Comparison of ENCODE assay signal across 11 cellular contexts in the genomic region with DNA sequence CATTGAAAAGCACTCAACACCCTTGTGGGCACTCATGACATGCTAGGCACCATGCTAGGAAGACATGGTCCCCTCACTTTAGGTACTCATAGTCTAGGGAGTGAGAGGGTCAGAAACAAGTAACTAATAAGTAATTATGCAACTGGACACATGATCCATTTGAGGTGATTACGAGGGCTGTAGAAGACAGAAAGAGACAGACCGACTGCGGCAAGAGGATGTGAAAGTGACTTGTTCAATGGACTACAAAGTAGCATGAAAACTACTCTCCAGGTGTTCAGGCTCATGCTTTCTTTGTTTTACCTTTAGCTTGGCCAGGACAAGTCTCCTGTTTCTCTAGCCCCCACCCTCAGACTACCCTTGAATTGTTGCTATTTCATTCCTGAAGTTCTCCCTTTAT.
DNase-seq lines count a peak whose midpoint lies in the region; ATAC-seq and TF ChIP-seq lines count a peak whose summit lies in the region.
"Had no signal": no experiment of that assay in that cellular context is flagged by ENCODE, and none has a peak within 500 bp of the region (broad histone marks: within the 10 kb centered on the region; RNA-seq: fewer than 3 reads in every experiment).

No MANE protein-coding gene starts in this region.

- no peak for TF ChIP-seq POLR2A in esophagus muscularis mucosa (IDR thresholded peaks at IDR 0.05; ENCODE audit: low read depth)

- H3K27ac ChIP-seq in esophagus muscularis mucosa (replicated peaks in 1 of 4) (no peak overlapping the region), tibial artery (no peak overlapping the region), RWPE1 (no peak overlapping the region)
- H3K27ac ChIP-seq: HL-60 had no signal

- H3K36me3 ChIP-seq in esophagus muscularis mucosa: no peaks in the 10 kb centered on the region
- no peaks in the 10 kb centered on the region for H3K36me3 ChIP-seq in tibial artery

- no peak for TF ChIP-seq EP300 in esophagus muscularis mucosa (IDR thresholded peaks at IDR 0.05)

- POLR2A ChIA-PET in RWPE1 (lab: Yijun Ruan, JAX; ENCODE audit: low non-redundant PET): no interaction called here

- intact Hi-C loops in esophagus muscularis mucosa (cut with DNase I) (loop anchor here (10.0 kb wide), 1 partner anchor 61 kb away; no protein-coding TSS in a partner anchor), tibial artery (cut with DNase I; ENCODE audit: low total_unique reads) (no loop called here)

- H3K27me3 ChIP-seq in esophagus muscularis mucosa: no peaks in the 10 kb centered on the region
- no peaks in the 10 kb centered on the region for H3K27me3 ChIP-seq in tibial artery

- peaks cover 4 to 15% (median 11%) of the 10 kb centered on the region in 4 donors for H3K4me1 ChIP-seq in esophagus muscularis mucosa
- H3K4me1 ChIP-seq in tibial artery: peaks cover 4 to 9% (median 8%) of the 10 kb centered on the region in 4 donors

- peak; percentile 70 for DNase-seq in esophagus muscularis mucosa (ENCODE audit: extremely low spot score)
- no peak for DNase-seq in tibial artery
- DNase-seq in activated CD4-positive, alpha-beta T cell treated with anti-CD3 and anti-CD28 coated beads, Interleukin-2, amount 50 U/mL, for 4 hours: no peak
- DNase-seq in RWPE1 (ENCODE audit: low spot score): no peak
- DNase-seq in NCI-H146 (lab: John Stamatoyannopoulos, UW): no peak
- DNase-seq: activated CD8-positive, alpha-beta memory T cell treated with anti-CD3 and anti-CD28 coated beads, Interleukin-2, amount 50 U/mL, for 48 hours; stimulated activated naive CD8-positive, alpha-beta T cell treated with anti-CD3 and anti-CD28 coated beads, Interleukin-15, Interleukin-2, amounts not matched to agents 100 U/mL and 50 U/mL, for 24 hours had no signal

- ATAC-seq in GM18868 (IDR thresholded peaks at IDR 0.05; ENCODE audit: unreplicated experiment) (peak; percentile 77), GM21723 (IDR thresholded peaks at IDR 0.05; ENCODE audit: unreplicated experiment) (peak; percentile 80), HG03196 (IDR thresholded peaks at IDR 0.05; ENCODE audit: unreplicated experiment) (peak; percentile 74)
- ATAC-seq: stimulated activated naive CD8-positive, alpha-beta T cell treated with anti-CD3 and anti-CD28 coated beads, Interleukin-15, Interleukin-2, amounts not matched to agents 100 U/mL and 50 U/mL, for 24 hours had no signal

- H3K4me3 ChIP-seq in esophagus muscularis mucosa: no peak overlapping the region
- H3K4me3 ChIP-seq in tibial artery: no peak overlapping the region

- TF ChIP-seq CTCF in esophagus muscularis mucosa (IDR thresholded peaks at IDR 0.05): no peak
- no peak for TF ChIP-seq CTCF in tibial artery (IDR thresholded peaks at IDR 0.05)
- TF ChIP-seq CTCF in RWPE1 (conservative IDR thresholded peaks at IDR 0.05; ENCODE audit: low read depth): no peak

- CTCF ChIA-PET in RWPE1 (lab: Yijun Ruan, JAX): no interaction called here

- WGBS in esophagus muscularis mucosa: 81% methylated on average over 3 of the region's 3 CpGs

- no peaks in the 10 kb centered on the region for H3K9me3 ChIP-seq in esophagus muscularis mucosa
- no peaks in the 10 kb centered on the region for H3K9me3 ChIP-seq in tibial artery
